In genomic region chr3:32391643-32392529, GRCh38 we compare ENCODE assay signal across 8 cellular contexts. TPM values are rescaled to one million over a fixed set of nuclear protein-coding genes. Genes with fewer than 3 reads are reported as not detected.
A peak's percentile ranks its signal among the peaks of the same experiment; 100 is the strongest.
DNase-seq lines count a peak whose midpoint lies in the region; ATAC-seq and TF ChIP-seq lines count a peak whose summit lies in the region.

Gene CMTM7, plus strand, starts transcription at chr3:32391853. Its CDS starts 54 bp downstream, at chr3:32391907.

- H3K27ac ChIP-seq in muscle layer of colon (ENCODE audit: low read depth, low read length) (peak within 1 kb of the TSS; percentile 68), subcutaneous abdominal adipose tissue (ENCODE audit: low read depth, low read length) (peak within 1 kb of the TSS; percentile 91)

- TF ChIP-seq CTCF in GM12864 (IDR thresholded peaks at IDR 0.05; ENCODE audit: low read depth, low read length, missing control alignments) (no peak), epithelial cell of proximal tubule (conservative IDR thresholded peaks at IDR 0.05; ENCODE audit: low read depth, low read length) (no peak)

- ATAC-seq in HG02588 (IDR thresholded peaks at IDR 0.05; ENCODE audit: unreplicated experiment), result peak; percentile 36

- H3K27me3 ChIP-seq in muscle layer of colon (ENCODE audit: control insufficient read depth in 1 of 2, insufficient read depth in 2 of 2, low read length in 2 of 2) (no peaks in the 10 kb centered on the region), subcutaneous abdominal adipose tissue (ENCODE audit: control insufficient read depth in 5 of 5, insufficient read depth in 4 of 5, low read length in 5 of 5) (no peaks in the 10 kb centered on the region)

- no peak for DNase-seq in GM12864 (ENCODE audit: low read depth)
- peak; percentile 54 for DNase-seq in NOMO-1 treated with DMSO at 0.1 percent for 48 hours (lab: John Stamatoyannopoulos, UW; ENCODE audit: unreplicated experiment)
- peak; percentile 37 for DNase-seq in activated T-cell treated with anti-CD3 and anti-CD28 coated beads for 1 hour (ENCODE audit: low read depth)
- DNase-seq in epithelial cell of proximal tubule (ENCODE audit: low read depth), result no peak
- DNase-seq in NCI-H1436 (lab: John Stamatoyannopoulos, UW), result no peak

- no peaks in the 10 kb centered on the region for H3K36me3 ChIP-seq in muscle layer of colon (ENCODE audit: insufficient read depth, low read length)
- H3K36me3 ChIP-seq in subcutaneous abdominal adipose tissue (ENCODE audit: control insufficient read depth in 5 of 5, insufficient read depth in 5 of 5, low read length in 5 of 5), result no peaks in the 10 kb centered on the region

- H3K4me3 ChIP-seq in GM12864 (ENCODE audit: low read depth, low read length), result peak within 1 kb of the TSS; percentile 55
- peak within 1 kb of the TSS; percentile 89 for H3K4me3 ChIP-seq in epithelial cell of proximal tubule (ENCODE audit: low read depth, low read length)
- H3K4me3 ChIP-seq in muscle layer of colon (ENCODE audit: low read depth in 1 of 2, low read length in 2 of 2), result peak within 1 kb of the TSS; percentile 59 to 68
- H3K4me3 ChIP-seq in subcutaneous abdominal adipose tissue (ENCODE audit: low read depth in 1 of 5, low read length in 5 of 5), result peak within 1 kb of the TSS; percentile 68 to 85 (median 79)

- H3K9me3 ChIP-seq in muscle layer of colon (ENCODE audit: low read length) (no peaks in the 10 kb centered on the region), subcutaneous abdominal adipose tissue (ENCODE audit: control insufficient read depth in 5 of 5, low read length in 5 of 5) (no peaks in the 10 kb centered on the region)

- H3K4me1 ChIP-seq in muscle layer of colon (ENCODE audit: insufficient read depth, low read length) (peaks cover 5% of the 10 kb centered on the region), subcutaneous abdominal adipose tissue (ENCODE audit: control insufficient read depth in 5 of 5, insufficient read depth in 5 of 5, low read length in 5 of 5) (peaks cover 0 to 23% (median 16%) of the 10 kb centered on the region in 5 donors)

- H3K9ac ChIP-seq in muscle layer of colon (ENCODE audit: low read length) (no peak within 1 kb of the TSS), subcutaneous abdominal adipose tissue (ENCODE audit: low read length in 5 of 5) (peak within 1 kb of the TSS; percentile 56 to 87 (median 83))

RNA-seq across cellular contexts. Expression of gene CMTM7, which starts in this region (rescaled TPM):
- 31.9 and 71.4 TPM in 2 replicates for total RNA-seq in epithelial cell of proximal tubule

Comparison
In these comparisons a context has a peak if more than half of its experiments do, and no peak if none do; other contexts are left out.
1. DNase-seq: peak in NOMO-1 treated with DMSO at 0.1 percent for 48 hours (single experiment) and activated T-cell treated with anti-CD3 and anti-CD28 coated beads for 1 hour (single experiment); none in GM12864 (single experiment), epithelial cell of proximal tubule (single experiment) and NCI-H1436 (single experiment).
2. Peak in every context shown above with its lines, with median percentiles within 50 percentile points of each other: H3K4me3 ChIP-seq.